ENCODE assay signal across 18 cellular contexts in genomic region chr4:14879643-14880042, GRCh38.
DNase-seq lines count a peak whose midpoint lies in the region; ATAC-seq, FAIRE-seq and TF ChIP-seq lines count a peak whose summit lies in the region.
"Had no signal": no experiment of that assay in that cellular context is flagged by ENCODE, and none has a peak within 500 bp of the region (broad histone marks: within the 10 kb centered on the region; RNA-seq: fewer than 3 reads in every experiment).

No MANE protein-coding gene starts in this region.

- H2AFZ ChIP-seq in astrocyte (ENCODE audit: low read depth, low read length), result no peak overlapping the region

- H3K79me2 ChIP-seq in astrocyte (ENCODE audit: insufficient read depth, low read length), result no peaks in the 10 kb centered on the region

- H3K4me2 ChIP-seq in astrocyte (ENCODE audit: low read length), result no peak overlapping the region
- H3K4me2 ChIP-seq: KMS-11 had no signal

- H3K4me1 Mint-ChIP-seq in astrocyte (ENCODE audit: low read depth, unreplicated experiment), result peaks cover 17% of the 10 kb centered on the region

- H3K36me3 Mint-ChIP-seq in astrocyte (ENCODE audit: low read depth, unreplicated experiment), result peaks cover 1% of the 10 kb centered on the region
- H3K36me3 Mint-ChIP-seq: stimulated activated effector memory CD8-positive, alpha-beta T cell treated with anti-CD3 and anti-CD28 coated beads, Interleukin-12 subunit alpha, Interleukin-12 subunit beta, amount 100 ng/mL, for 72 hours had no signal

- no peak overlapping the region for H3K4me3 Mint-ChIP-seq in astrocyte (ENCODE audit: unreplicated experiment)
- H3K4me3 Mint-ChIP-seq: stimulated activated effector memory CD8-positive, alpha-beta T cell treated with anti-CD3 and anti-CD28 coated beads, Interleukin-12 subunit alpha, Interleukin-12 subunit beta, amount 100 ng/mL, for 72 hours; T-helper 1 cell treated with Interleukin-12 subunit alpha and Interleukin-12 subunit beta and Interleukin-4 antibody, amounts not matched to agents 30 μg/mL and 1 μg/mL, for 36 hours had no signal

- no peaks in the 10 kb centered on the region for H3K9me3 ChIP-seq in astrocyte (ENCODE audit: insufficient read depth, low read depth, low read length)
- H3K9me3 ChIP-seq: heart left ventricle had no signal

- FAIRE-seq in astrocyte (lab: Jason Lieb, UNC), result no peak
- FAIRE-seq in H54 (lab: Jason Lieb, UNC), result no peak
- FAIRE-seq: GM18507 had no signal

- H3K36me3 ChIP-seq in astrocyte (ENCODE audit: insufficient read depth, low read length), result no peaks in the 10 kb centered on the region
- H3K36me3 ChIP-seq: heart left ventricle had no signal

- H3K9me3 Mint-ChIP-seq in astrocyte (ENCODE audit: unreplicated experiment), result no peaks in the 10 kb centered on the region
- H3K9me3 Mint-ChIP-seq: stimulated activated effector memory CD8-positive, alpha-beta T cell treated with anti-CD3 and anti-CD28 coated beads, Interleukin-12 subunit alpha, Interleukin-12 subunit beta, amount 100 ng/mL, for 72 hours; T-helper 1 cell treated with Interleukin-12 subunit alpha and Interleukin-12 subunit beta and Interleukin-4 antibody, amounts not matched to agents 30 μg/mL and 1 μg/mL, for 36 hours had no signal

- no peak overlapping the region for H3K4me3 ChIP-seq in astrocyte (ENCODE audit: insufficient read depth, low read depth, low read length)
- H3K4me3 ChIP-seq: heart left ventricle, lung had no signal

- no peak for ATAC-seq in HG03095 (IDR thresholded peaks at IDR 0.05; ENCODE audit: unreplicated experiment)
- ATAC-seq: heart left ventricle; stimulated activated effector memory CD8-positive, alpha-beta T cell treated with anti-CD3 and anti-CD28 coated beads, Interleukin-12 subunit alpha, Interleukin-12 subunit beta, amount 100 ng/mL, for 72 hours had no signal

- peak overlapping the region; percentile 35 for H3K27ac Mint-ChIP-seq in astrocyte (ENCODE audit: unreplicated experiment)
- H3K27ac Mint-ChIP-seq: stimulated activated effector memory CD8-positive, alpha-beta T cell treated with anti-CD3 and anti-CD28 coated beads, Interleukin-12 subunit alpha, Interleukin-12 subunit beta, amount 100 ng/mL, for 72 hours; T-helper 1 cell treated with Interleukin-12 subunit alpha and Interleukin-12 subunit beta and Interleukin-4 antibody, amounts not matched to agents 30 μg/mL and 1 μg/mL, for 36 hours had no signal

- TF ChIP-seq CTCF in astrocyte (IDR thresholded peaks at IDR 0.05; ENCODE audit: insufficient read depth, low read depth, low read length), result no peak

- no peak overlapping the region for H3K9ac ChIP-seq in astrocyte (ENCODE audit: low read length)
- H3K9ac ChIP-seq: KMS-11 had no signal

- H3K4me1 ChIP-seq in astrocyte (ENCODE audit: insufficient read depth, low read length), result no peaks in the 10 kb centered on the region

- H3K27ac ChIP-seq in astrocyte (ENCODE audit: low read depth, low read length), result no peak overlapping the region
- H3K27ac ChIP-seq: heart left ventricle, KMS-11 had no signal

- TF ChIP-seq POLR2A in H54 (IDR thresholded peaks at IDR 0.05; ENCODE audit: low read depth, low read length), result no peak

- H3K27me3 ChIP-seq in astrocyte (ENCODE audit: insufficient read depth, low read length), result peaks cover 6% of the 10 kb centered on the region
- H3K27me3 ChIP-seq: heart left ventricle had no signal

- peak; percentile 96 for DNase-seq in DMS53 treated with DMSO at 0.1 percent for 48 hours (lab: John Stamatoyannopoulos, UW; ENCODE audit: unreplicated experiment)
- peak; percentile 46 to 59 for DNase-seq in NCI-H2081 (lab: John Stamatoyannopoulos, UW)
- no peak for DNase-seq in astrocyte (ENCODE audit: low read depth)
- peak; percentile 35 for DNase-seq in myocyte (ENCODE audit: low read depth)
- no peak for DNase-seq in H54 (ENCODE audit: insufficient read length, low spot score)
- DNase-seq in stimulated activated CD4-positive, alpha-beta T cell treated with anti-CD3 and anti-CD28 coated beads, Interleukin-4, amount 100 ng/mL, for 4 hours, result no peak
- no peak for DNase-seq in OCI-M1 (lab: John Stamatoyannopoulos, UW)
- DNase-seq: activated naive CD4-positive, alpha-beta T cell treated with Interleukin-2 at 50 U/mL for 16 hours; effector CD8-positive, alpha-beta T cell; heart left ventricle; nucleus accumbens; stimulated activated CD4-positive, alpha-beta T cell treated with anti-CD3 and anti-CD28 coated beads, Interleukin-15, amount 100 ng/mL, for 24 hours had no signal

- no peaks in the 10 kb centered on the region for H4K20me1 ChIP-seq in astrocyte (ENCODE audit: insufficient read depth, low read length)

- no peaks in the 10 kb centered on the region for H3K27me3 Mint-ChIP-seq in astrocyte (ENCODE audit: low read depth, unreplicated experiment)

Comparison
In these comparisons a context has a peak if more than half of its experiments do, and no peak if none do; other contexts are left out.
1. DNase-seq: peak in DMS53 treated with DMSO at 0.1 percent for 48 hours (single experiment), NCI-H2081 (2 of 2) and myocyte (single experiment); none in astrocyte (single experiment), H54 (single experiment), stimulated activated CD4-positive, alpha-beta T cell treated with anti-CD3 and anti-CD28 coated beads, Interleukin-4, amount 100 ng/mL, for 4 hours (0 of 2) and OCI-M1 (single experiment).